24 cellular contexts compared by ENCODE assay signal in the genomic region with DNA sequence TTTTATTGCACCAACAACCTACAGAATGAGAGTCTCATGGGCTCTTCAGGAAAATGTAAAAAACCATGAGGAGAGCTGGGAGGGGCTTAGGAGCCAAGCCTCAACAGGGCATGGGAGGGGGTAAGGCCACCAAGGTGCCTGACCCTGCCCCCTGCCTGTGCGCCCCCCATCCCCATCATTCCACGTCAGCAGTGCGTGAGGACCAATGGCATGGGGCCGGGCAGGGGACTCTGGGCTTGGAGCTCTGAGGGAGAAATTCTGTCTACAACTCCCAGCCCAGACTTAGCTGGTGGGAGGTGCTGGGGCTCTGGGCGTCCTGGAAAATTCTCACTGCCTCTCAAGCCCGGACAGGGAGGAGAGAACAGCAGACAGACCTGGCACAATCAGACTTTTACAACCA. TPM values are rescaled to one million over a fixed set of nuclear protein-coding genes. Genes with fewer than 3 reads are reported as not detected.
DNase-seq lines count a peak whose midpoint lies in the region; ATAC-seq, FAIRE-seq and TF ChIP-seq lines count a peak whose summit lies in the region.
"Had no signal": no experiment of that assay in that cellular context is flagged by ENCODE, and none has a peak within 500 bp of the region (broad histone marks: within the 10 kb centered on the region; RNA-seq: fewer than 3 reads in every experiment).

No MANE protein-coding gene starts in this region.

- no peak overlapping the region for H3K4me2 ChIP-seq in SK-N-SH
- H3K4me2 ChIP-seq in H1 (ENCODE audit: insufficient read depth in 1 of 2, low read depth in 2 of 2, low read length in 2 of 2), result no peak overlapping the region
- H3K4me2 ChIP-seq: BLaER1 had no signal

- H2BK20ac ChIP-seq in H1 (ENCODE audit: low read length), result no peak overlapping the region

- no peak for ATAC-seq in SK-N-SH treated with all-trans-retinoic acid at 6 μM for 48 hours
- ATAC-seq: GM12878, HCT116 had no signal

- H3K9me3 ChIP-seq in SK-N-SH, result no peaks in the 10 kb centered on the region
- no peaks in the 10 kb centered on the region; a peak in 1 of 4 replicates for H3K9me3 ChIP-seq in H1 (ENCODE audit: insufficient read depth in 2 of 2, low read depth in 1 of 2, low read length in 1 of 2)
- H3K9me3 ChIP-seq: BLaER1 had no signal

- H3K27ac ChIP-seq in SK-N-SH (ENCODE audit: low read depth in 2 of 2, low read length in 1 of 2) (no peak overlapping the region), C4-2B (peak overlapping the region; percentile 1; the same call in 1 of the 2 replicates), H1 (ENCODE audit: low read depth, low read length) (no peak overlapping the region)
- H3K27ac ChIP-seq: 22Rv1, BLaER1, GM23248 had no signal

- H4K20me1 ChIP-seq in SK-N-SH (ENCODE audit: insufficient read depth) (no peaks in the 10 kb centered on the region), H1 (replicated peaks in 1 of 2; ENCODE audit: control insufficient read depth in 1 of 2, insufficient read depth in 2 of 2, low read length in 2 of 2) (no peaks in the 10 kb centered on the region)

- WGBS in SK-N-SH (ENCODE audit: low lambda C conversion rate), result 80% methylated on average over 4 of the region's 6 CpGs
- WGBS in H1 (ENCODE audit: extremely low coverage in 1 of 2, insufficient coverage in 1 of 2, insufficient read length in 1 of 2, insufficient replicate concordance in 2 of 2, low coverage in 1 of 2, low lambda C conversion rate in 2 of 2, missing lambda C conversion rate in 1 of 2), 2 experiments, result 73% methylated on average over 6 of the region's 6 CpGs; no CpG with 5 or more reads in 1 of the 2 experiments

- H2BK15ac ChIP-seq in H1 (ENCODE audit: low read length), result no peak overlapping the region; the same call in 1 of the 2 replicates

- H3K56ac ChIP-seq in H1 (replicated peaks; ENCODE audit: insufficient read length, low read depth, low read length), result no peak overlapping the region

- H3K23me2 ChIP-seq in H1 (ENCODE audit: low read depth, low read length), result peaks cover 12% of the 10 kb centered on the region

- no peak overlapping the region for H2BK12ac ChIP-seq in H1 (ENCODE audit: low read depth, low read length)

- TF ChIP-seq EP300 in SK-N-SH (IDR thresholded peaks at IDR 0.05; ENCODE audit: borderline replicate concordance in 1 of 2, low read depth in 1 of 2, low read length in 1 of 2) (no peak), H1 (IDR thresholded peaks at IDR 0.05; ENCODE audit: borderline replicate concordance in 1 of 2, low read depth in 2 of 2, low read length in 2 of 2) (no peak)

- H3K79me2 ChIP-seq in SK-N-SH (ENCODE audit: insufficient read depth) (no peaks in the 10 kb centered on the region), H1 (ENCODE audit: control insufficient read depth in 1 of 2, insufficient read depth in 2 of 2, low read length in 2 of 2) (no peaks in the 10 kb centered on the region)

- H3K9ac ChIP-seq in SK-N-SH, result no peak overlapping the region
- H3K9ac ChIP-seq in H1 (replicated peaks in 1 of 4; ENCODE audit: extremely low read depth in 1 of 4, low read depth in 3 of 4, low read length in 3 of 4), result no peak overlapping the region
- H3K9ac ChIP-seq: BLaER1, GM23248 had no signal

- no peak overlapping the region for H3K4ac ChIP-seq in H1 (replicated peaks; ENCODE audit: insufficient read length, low read depth, low read length)

- no peak overlapping the region for H2BK120ac ChIP-seq in H1 (replicated peaks; ENCODE audit: low read depth, low read length)

- H2AFZ ChIP-seq in SK-N-SH (ENCODE audit: low read depth) (no peak overlapping the region), H1 (ENCODE audit: low read length) (no peak overlapping the region)
- H2AFZ ChIP-seq: GM23248 had no signal

- no peak overlapping the region for H3K23ac ChIP-seq in H1 (ENCODE audit: insufficient read length)

- H3K4me3 ChIP-seq in SK-N-SH (ENCODE audit: low read depth in 2 of 2, low read length in 1 of 2) (no peak overlapping the region), H1 (ENCODE audit: extremely low read depth in 1 of 4, insufficient read depth in 2 of 4, low read depth in 3 of 4, low read length in 4 of 4) (no peak overlapping the region)
- H3K4me3 ChIP-seq: BLaER1, GM12878, GM23248 had no signal

- H4K91ac ChIP-seq in H1 (replicated peaks; ENCODE audit: insufficient read length, low read length), result no peak overlapping the region

- no peak overlapping the region for H4K5ac ChIP-seq in H1 (ENCODE audit: insufficient read length, low read depth, low read length)

- no peaks in the 10 kb centered on the region for H3K9me2 ChIP-seq in SK-N-SH

- no peak for FAIRE-seq in H1 (lab: Jason Lieb, UNC)
- FAIRE-seq: A204.1, D721Med, GM12878, GM19239 had no signal

- no peak overlapping the region for H3K18ac ChIP-seq in H1 (ENCODE audit: extremely low read depth, low read length)

- H3F3A ChIP-seq in SK-N-SH (replicated peaks; ENCODE audit: insufficient read depth), result no peaks in the 10 kb centered on the region

- TF ChIP-seq CTCF in SK-N-SH (IDR thresholded peaks at IDR 0.05) (no peak), C4-2B (conservative IDR thresholded peaks at IDR 0.05) (no peak), H1 (IDR thresholded peaks at IDR 0.05; ENCODE audit: control extremely low read depth in 1 of 3, insufficient read depth in 1 of 3, low read depth in 1 of 3, low read length in 3 of 3) (no peak)

- H4K8ac ChIP-seq in H1 (ENCODE audit: extremely low read depth, insufficient read depth, low read length), result peak overlapping the region; percentile 37; the same call in 1 of the 2 replicates

- no peak overlapping the region for H2BK5ac ChIP-seq in H1 (ENCODE audit: low read depth, low read length)

- intact Hi-C loops in posterior vena cava (cut with DNase I), result loop anchor here (5.0 to 10.0 kb wide), 4 partner anchors 116 to 1606 kb away; no protein-coding TSS in a partner anchor

- TF ChIP-seq RAD21 in SK-N-SH (IDR thresholded peaks at IDR 0.05; ENCODE audit: low read length) (no peak), H1 (IDR thresholded peaks at IDR 0.05 in 1 of 2, conservative IDR thresholded peaks at IDR 0.05 in 1 of 2; ENCODE audit: low read depth in 2 of 2, low read length in 2 of 2) (no peak)

- H3K4me1 ChIP-seq in SK-N-SH (ENCODE audit: control insufficient read depth in 1 of 2, insufficient read depth in 2 of 2, low read depth in 1 of 2, low read length in 1 of 2) (peaks cover 16 to 21% of the 10 kb centered on the region in 2 experiments; a peak in 3 of 4 replicates), H1 (replicated peaks in 1 of 4; ENCODE audit: control insufficient read depth in 3 of 4, insufficient read depth in 4 of 4, low read length in 3 of 4) (peaks cover 2 to 28% (median 8%) of the 10 kb centered on the region in 4 experiments)

- CTCF ChIA-PET in SK-N-SH (lab: Yijun Ruan, JAX), result interaction anchor here (0.7 to 14.4 kb wide), 12 partner anchors 12 to 609 kb away, joined by 3 to 286 read pairs (median 12); partner anchors contain the start of gene OTUD3
- CTCF ChIA-PET in H1 (lab: Charles Lee; ENCODE audit: partially characterized antibody), result interaction anchor here (0.6 to 6.9 kb wide), 17 partner anchors 8 to 327 kb away, joined by 3 to 47 read pairs (median 5); no protein-coding TSS in a partner anchor

- H3K36me3 ChIP-seq in SK-N-SH (replicated peaks in 1 of 2; ENCODE audit: control insufficient read depth in 1 of 2, insufficient read depth in 2 of 2, low read length in 1 of 2) (no peaks in the 10 kb centered on the region), H1 (ENCODE audit: control insufficient read depth in 2 of 4, insufficient read depth in 4 of 4, low read length in 3 of 4) (no peaks in the 10 kb centered on the region)
- H3K36me3 ChIP-seq: BLaER1 had no signal

- DNase-seq in SK-N-SH (peak; percentile 10), H1 (ENCODE audit: low read depth in 1 of 2, low spot score in 2 of 2) (no peak), posterior vena cava (ENCODE audit: low spot score) (peak; percentile 66), NCI-H2029 treated with DMSO at 0.1 percent for 48 hours (lab: John Stamatoyannopoulos, UW) (no peak), NCI-H2196 (lab: John Stamatoyannopoulos, UW; ENCODE audit: unreplicated experiment) (no peak)
- DNase-seq: CD4-positive, alpha-beta T cell; CD8-positive, alpha-beta memory T cell; DMS 273 treated with DMSO at 0.1 percent for 48 hours; DMS79; EL; GDM1; GM23248; H9; HFFc6 had no signal

- H3K14ac ChIP-seq in H1 (ENCODE audit: insufficient read length), result no peak overlapping the region

- TF ChIP-seq POLR2A in H1 (IDR thresholded peaks at IDR 0.05; ENCODE audit: control extremely low read depth in 1 of 2, low read depth in 2 of 2, low read length in 2 of 2), result no peak

- H3K79me1 ChIP-seq in H1 (ENCODE audit: low read depth, low read length), result no peaks in the 10 kb centered on the region

- POLR2A ChIA-PET in SK-N-SH (lab: Yijun Ruan, JAX), result no interaction called here
- POLR2A ChIA-PET in H1 (lab: Charles Lee; ENCODE audit: partially characterized antibody), result interaction anchor here (1.2 kb wide), 2 partner anchors 10 to 13 kb away, joined by 3 to 4 read pairs; no protein-coding TSS in a partner anchor

- H3K27me3 ChIP-seq in SK-N-SH (ENCODE audit: insufficient read depth), result 0 out of 2 replicates have a peak, but pooled peaks cover 3% of the 10 kb centered on the region
- peaks cover 0 to 27% (median 18%) of the 10 kb centered on the region in 4 experiments; a peak in 6 of 7 replicates for H3K27me3 ChIP-seq in H1 (replicated peaks in 1 of 4; ENCODE audit: control insufficient read depth in 3 of 4, extremely low read depth in 1 of 4, insufficient read depth in 3 of 4, low read length in 3 of 4)

- no peak overlapping the region for H2AK5ac ChIP-seq in H1 (ENCODE audit: low read depth, low read length)

RNA-seq across cellular contexts. Expression of gene CAMK2N1, which starts 5.2 kb away (rescaled TPM):
- polyA plus RNA-seq in SK-N-SH (2012; rRNA removed), result 2.8 and 5.3 TPM in 2 replicates
- 8.4 and 9.9 TPM in 2 replicates for polyA plus RNA-seq in SK-N-SH (2012; cell fraction: cytosol; rRNA removed)
- 1.3 and 1.6 TPM in 2 replicates for polyA plus RNA-seq in SK-N-SH (2012; cell fraction: nucleus; rRNA removed)
- 5.6 and 7.4 TPM in 2 replicates for total RNA-seq in H1 (2021; fragmentation: NEBNext Ultra II Directional; extraction: Animal tissue kit (Norgen Biotek cat#: 25700))
- 1.8 and 2.3 TPM in 2 replicates for polyA plus RNA-seq in H1 (2011; rRNA removed)
- 2.2 TPM for polyA plus RNA-seq in H1 (2011; cell fraction: cytosol; rRNA removed)
- 2.4 TPM for polyA plus RNA-seq in H1 (2011; cell fraction: nucleus; rRNA removed)
- polyA plus RNA-seq in H1 (2012, experiment 1 of 2), result 4.4 to 6.6 TPM (median 4.5 TPM) in 4 replicates
- polyA plus RNA-seq in H1 (2012, experiment 2 of 2), result 3.6 TPM
- polyA plus RNA-seq in H1 (2013, experiment 1 of 2), result 8.6 TPM
- 8.6 TPM for polyA plus RNA-seq in H1 (2013, experiment 2 of 2)
- polyA minus RNA-seq in H1 (2011; rRNA and poly(A)+ RNA removed), result 0.34 and 0.41 TPM in 2 replicates
- 2.3 TPM for polyA minus RNA-seq in H1 (2011; cell fraction: cytosol; rRNA and poly(A)+ RNA removed)
- polyA minus RNA-seq in H1 (2011; cell fraction: nucleus; rRNA and poly(A)+ RNA removed), result 1.4 TPM
- total RNA-seq in posterior vena cava, result 10 to 100 TPM; 12.3 to 22.9 TPM
- polyA plus RNA-seq: CD14-positive monocyte, GM12878 had no signal

RNA-seq across cellular contexts. Expression of gene MUL1, which starts 16.8 kb away (rescaled TPM):
- polyA plus RNA-seq in SK-N-SH (2012; rRNA removed) (22.8 and 26.4 TPM in 2 replicates), H1 (2011; rRNA removed) (20.5 and 20.8 TPM in 2 replicates)
- polyA plus RNA-seq in SK-N-SH (2012; cell fraction: cytosol; rRNA removed), result 13.8 and 20.8 TPM in 2 replicates
- polyA plus RNA-seq in SK-N-SH (2012; cell fraction: nucleus; rRNA removed), result 12.8 and 16.0 TPM in 2 replicates
- total RNA-seq in H1 (2021; fragmentation: NEBNext Ultra II Directional; extraction: Animal tissue kit (Norgen Biotek cat#: 25700)), result 16.4 and 16.9 TPM in 2 replicates
- polyA plus RNA-seq in H1 (2011; cell fraction: cytosol; rRNA removed), result 17.4 TPM
- 20.6 TPM for polyA plus RNA-seq in H1 (2011; cell fraction: nucleus; rRNA removed)
- 12.0 to 19.7 TPM (median 17.1 TPM) in 4 replicates for polyA plus RNA-seq in H1 (2012, experiment 1 of 2)
- polyA plus RNA-seq in H1 (2012, experiment 2 of 2), result 22.2 TPM
- polyA plus RNA-seq in H1 (2013, experiment 1 of 2), result 17.9 TPM
- polyA plus RNA-seq in H1 (2013, experiment 2 of 2), result 20.4 TPM
- 21.6 and 22.8 TPM in 2 replicates for polyA minus RNA-seq in H1 (2011; rRNA and poly(A)+ RNA removed)
- polyA minus RNA-seq in H1 (2011; cell fraction: cytosol; rRNA and poly(A)+ RNA removed), result 10.4 TPM
- polyA minus RNA-seq in H1 (2011; cell fraction: nucleus; rRNA and poly(A)+ RNA removed), result 13.4 TPM
- 10 to 100 TPM; 20.9 to 21.7 TPM for total RNA-seq in posterior vena cava

Comparison
In these comparisons a context has a peak if more than half of its experiments do, and no peak if none do; other contexts are left out.
1. DNase-seq: peak in SK-N-SH (single experiment) and posterior vena cava (single experiment); none in H1 (0 of 2), NCI-H2029 treated with DMSO at 0.1 percent for 48 hours (single experiment) and NCI-H2196 (single experiment).